In genomic region chr4:177401658-177402273, GRCh38 we compare ENCODE assay signal across 16 cellular contexts. TPM values are rescaled to one million over a fixed set of nuclear protein-coding genes. Genes with fewer than 3 reads are reported as not detected.
DNase-seq lines count a peak whose midpoint lies in the region; ATAC-seq and TF ChIP-seq lines count a peak whose summit lies in the region.
"Had no signal": no experiment of that assay in that cellular context is flagged by ENCODE, and none has a peak within 500 bp of the region (broad histone marks: within the 10 kb centered on the region; RNA-seq: fewer than 3 reads in every experiment).

No MANE protein-coding gene starts in this region.

- peak overlapping the region; percentile 14 for H3K9ac ChIP-seq in HUES64 (ENCODE audit: low read depth, low read length)

- intact Hi-C loops in activated CD4-positive, alpha-beta memory T cell treated with anti-CD3 and anti-CD28 coated beads for 36 hours (cut with micrococcal nuclease) = no loop called here
- intact Hi-C loops in natural killer cell (cut with micrococcal nuclease) = loop anchor here (5.0 kb wide), 1 partner anchor 41 kb away; the partner anchor contains the start of gene AGA

- peaks cover 1% of the 10 kb centered on the region for H3K27me3 Mint-ChIP-seq in activated CD4-positive, alpha-beta memory T cell treated with anti-CD3 and anti-CD28 coated beads for 36 hours
- no peaks in the 10 kb centered on the region for H3K27me3 Mint-ChIP-seq in natural killer cell (ENCODE audit: low read depth in 2 of 2)

- DNase-seq in SIG-M5 treated with dmso at 0.1 percent for 504 hours (lab: John Stamatoyannopoulos, UW; ENCODE audit: unreplicated experiment) (peak; percentile 37), SIG-M5 (lab: John Stamatoyannopoulos, UW) (no peak), natural killer cell (no peak), hepatic stellate cell (ENCODE audit: low spot score) (no peak)
- no peak for DNase-seq in activated CD4-positive, alpha-beta memory T cell treated with anti-CD3 and anti-CD28 coated beads for 36 hours
- DNase-seq: 8988T; activated CD4-positive, alpha-beta T cell treated with anti-CD3 and anti-CD28 coated beads for 1 hour; activated effector memory CD4-positive, alpha-beta T cell treated with anti-CD3 and anti-CD28 coated beads, Interleukin-2, amount 50 U/mL, for 16 hours; cortex of kidney; NCI-H1092; stimulated activated CD4-positive, alpha-beta T cell treated with anti-CD3 and anti-CD28 coated beads, Interleukin-1b, Interleukin-23, amount 100 ng/mL, for 48 hours had no signal

- H3K36me3 ChIP-seq in HUES64 (ENCODE audit: insufficient read depth, low read length) = no peaks in the 10 kb centered on the region
- H3K36me3 ChIP-seq: right atrium auricular region had no signal

- peaks cover 10% of the 10 kb centered on the region; the same call in 1 of the 2 replicates for H3K4me1 ChIP-seq in HUES64 (ENCODE audit: insufficient read depth, low read length)
- H3K4me1 ChIP-seq: right atrium auricular region had no signal

- TF ChIP-seq CTCF in natural killer cell (IDR thresholded peaks at IDR 0.05) = no peak

- 0 out of 2 replicates have a peak, but pooled peaks cover 6% of the 10 kb centered on the region for H3K9me3 ChIP-seq in HUES64 (ENCODE audit: insufficient read depth, low read depth, low read length)
- H3K9me3 ChIP-seq: right atrium auricular region had no signal

- no peaks in the 10 kb centered on the region for H3K27me3 ChIP-seq in HUES64 (ENCODE audit: insufficient read depth, low read length)
- H3K27me3 ChIP-seq: right atrium auricular region had no signal

- ATAC-seq in natural killer cell (peak; percentile 48 to 72 (median 63)), HG02973 (IDR thresholded peaks at IDR 0.05; ENCODE audit: unreplicated experiment) (no peak), GM21360 (IDR thresholded peaks at IDR 0.05; ENCODE audit: unreplicated experiment) (no peak)

- no peak overlapping the region for H3K4me3 Mint-ChIP-seq in activated CD4-positive, alpha-beta memory T cell treated with anti-CD3 and anti-CD28 coated beads for 36 hours
- H3K4me3 Mint-ChIP-seq in natural killer cell = peak overlapping the region; percentile 72

- H3K27ac Mint-ChIP-seq in activated CD4-positive, alpha-beta memory T cell treated with anti-CD3 and anti-CD28 coated beads for 36 hours = peak overlapping the region; percentile 23
- peak overlapping the region; percentile 67 to 87 for H3K27ac Mint-ChIP-seq in natural killer cell
- H3K27ac Mint-ChIP-seq: CD14-positive monocyte had no signal

- no peak overlapping the region for H3K27ac ChIP-seq in HUES64 (ENCODE audit: low read depth, low read length)
- H3K27ac ChIP-seq: right atrium auricular region had no signal

- H3K4me1 Mint-ChIP-seq in activated CD4-positive, alpha-beta memory T cell treated with anti-CD3 and anti-CD28 coated beads for 36 hours (ENCODE audit: low read depth) = peaks cover 36% of the 10 kb centered on the region
- H3K4me1 Mint-ChIP-seq in natural killer cell = peaks cover 30 to 49% of the 10 kb centered on the region in 2 donors

- POLR2A ChIA-PET in activated CD4-positive, alpha-beta memory T cell treated with anti-CD3 and anti-CD28 coated beads for 36 hours (lab: Charles Lee) = no interaction called here

- CTCF ChIA-PET in activated CD4-positive, alpha-beta memory T cell treated with anti-CD3 and anti-CD28 coated beads for 36 hours (lab: Charles Lee) = no interaction called here

- H3K4me3 ChIP-seq in HUES64 (ENCODE audit: low read length) = no peak overlapping the region
- H3K4me3 ChIP-seq: right atrium auricular region had no signal

- no peaks in the 10 kb centered on the region for H3K9me3 Mint-ChIP-seq in activated CD4-positive, alpha-beta memory T cell treated with anti-CD3 and anti-CD28 coated beads for 36 hours
- no peaks in the 10 kb centered on the region for H3K9me3 Mint-ChIP-seq in natural killer cell

- no peaks in the 10 kb centered on the region for H3K36me3 Mint-ChIP-seq in activated CD4-positive, alpha-beta memory T cell treated with anti-CD3 and anti-CD28 coated beads for 36 hours
- H3K36me3 Mint-ChIP-seq in natural killer cell = no peaks in the 10 kb centered on the region
- H3K36me3 Mint-ChIP-seq: CD14-positive monocyte had no signal

- 75% methylated on average over 5 of the region's 5 CpGs for WGBS in HUES64

RNA-seq across cellular contexts. Expression of gene AGA, which starts 40.5 kb away (rescaled TPM):
- 7.6 TPM for polyA plus RNA-seq in HUES64 (2013, experiment 1 of 2)
- 6.8 TPM for polyA plus RNA-seq in HUES64 (2013, experiment 2 of 2)
- total RNA-seq in activated CD4-positive, alpha-beta memory T cell treated with anti-CD3 and anti-CD28 coated beads for 36 hours = 10 to 100 TPM; 22.1 to 22.5 TPM
- 10 to 100 TPM; 15.7 to 16.9 (median 16.6) TPM for total RNA-seq in natural killer cell

Comparison
In these comparisons a context has a peak if more than half of its experiments do, and no peak if none do; other contexts are left out.
1. ATAC-seq: peak in natural killer cell (3 of 3); none in HG02973 (single experiment) and GM21360 (single experiment).